In genomic region chr2:11688222-11689069, GRCh38 we compare ENCODE assay signal across 8 cellular contexts. TPM values are rescaled to one million over a fixed set of nuclear protein-coding genes. Genes with fewer than 3 reads are reported as not detected.
DNase-seq lines count a peak whose midpoint lies in the region; ATAC-seq and TF ChIP-seq lines count a peak whose summit lies in the region.

No MANE protein-coding gene starts in this region.

- TF ChIP-seq CTCF in choroid plexus epithelial cell (conservative IDR thresholded peaks at IDR 0.05; ENCODE audit: low read depth, low read length): peak; percentile 86

- peak; percentile 80 for ATAC-seq in HG03045 (IDR thresholded peaks at IDR 0.05; ENCODE audit: unreplicated experiment)
- ATAC-seq in left lobe of liver: peak; percentile 73

- peak; percentile 61 to 71 for DNase-seq in NCI-H2081 (lab: John Stamatoyannopoulos, UW)
- no peak for DNase-seq in NCI-H2081 treated with DMSO at 0.1 percent for 48 hours (lab: John Stamatoyannopoulos, UW)
- peak; percentile 22 for DNase-seq in NCI-H345 treated with DMSO at 0.1 percent for 48 hours (lab: John Stamatoyannopoulos, UW; ENCODE audit: unreplicated experiment)
- peak; percentile 80 to 84 for DNase-seq in activated CD4-positive, alpha-beta T cell treated with anti-CD3 and anti-CD28 coated beads for 4 hours
- DNase-seq in choroid plexus epithelial cell (ENCODE audit: low read depth): peak; percentile 84
- peak; percentile 79 for DNase-seq in left lobe of liver (ENCODE audit: low spot score)
- DNase-seq in stimulated activated CD4-positive, alpha-beta T cell treated with anti-CD3 and anti-CD28 coated beads, Interleukin-2, amount 100 ng/mL, for 48 hours: peak; percentile 83 to 90

- peak overlapping the region; percentile 43 for H3K4me3 ChIP-seq in choroid plexus epithelial cell (ENCODE audit: low read depth, low read length)

RNA-seq across cellular contexts. Expression of gene NTSR2, which starts 18.5 kb away (rescaled TPM):
- total RNA-seq in left lobe of liver: not detected

RNA-seq across cellular contexts. Expression of gene LPIN1, which starts 58.0 kb away (rescaled TPM):
- 20.7 TPM for total RNA-seq in left lobe of liver
